ENCODE assay signal across 11 cellular contexts in genomic region chr1:27570383-27570755, GRCh38. TPM values are rescaled to one million over a fixed set of nuclear protein-coding genes. Genes with fewer than 3 reads are reported as not detected.
DNase-seq lines count a peak whose midpoint lies in the region; ATAC-seq and TF ChIP-seq lines count a peak whose summit lies in the region.
"Had no signal": no experiment of that assay in that cellular context is flagged by ENCODE, and none has a peak within 500 bp of the region (broad histone marks: within the 10 kb centered on the region; RNA-seq: fewer than 3 reads in every experiment).

No MANE protein-coding gene starts in this region.

- H3K56ac ChIP-seq in mesendoderm (ENCODE audit: low read length), result peak overlapping the region; percentile 86

- H3K4me1 ChIP-seq in HUES64 (ENCODE audit: insufficient read depth, low read length) (peaks cover 86% of the 10 kb centered on the region), mesendoderm (ENCODE audit: control insufficient read depth, low read depth, low read length) (peaks cover 63% of the 10 kb centered on the region), suprapubic skin (peaks cover 98% of the 10 kb centered on the region)

- H3K27me3 ChIP-seq in HUES64 (ENCODE audit: insufficient read depth, low read length) (no peaks in the 10 kb centered on the region), mesendoderm (ENCODE audit: insufficient read depth, low read length, poor library complexity) (no peaks in the 10 kb centered on the region), suprapubic skin (no peaks in the 10 kb centered on the region)

- no peak for TF ChIP-seq EP300 in suprapubic skin (IDR thresholded peaks at IDR 0.05)

- no peak overlapping the region for H4K5ac ChIP-seq in mesendoderm (ENCODE audit: low read length)

- H3K9ac ChIP-seq in HUES64 (ENCODE audit: low read depth, low read length), result peak overlapping the region; percentile 57; the same call in 1 of the 2 replicates
- H3K9ac ChIP-seq in mesendoderm (ENCODE audit: low read length), result peak overlapping the region; percentile 66

- no peak overlapping the region for H2BK15ac ChIP-seq in mesendoderm (replicated peaks; ENCODE audit: low read depth)

- H3K4ac ChIP-seq in mesendoderm (ENCODE audit: low read depth, low read length), result peak overlapping the region; percentile 61

- 42% methylated on average over 2 of the region's 2 CpGs for WGBS in HUES64
- no CpG with 5 or more reads among the region's 2 CpGs for WGBS in mesendoderm (ENCODE audit: extremely low coverage, insufficient coverage, low lambda C conversion rate)
- WGBS in suprapubic skin, result 31% methylated on average over 2 of the region's 2 CpGs

- H3K23ac ChIP-seq in mesendoderm (ENCODE audit: low read length), result no peak overlapping the region

- H3K9me3 ChIP-seq in HUES64 (ENCODE audit: insufficient read depth, low read depth, low read length), result no peaks in the 10 kb centered on the region
- H3K9me3 ChIP-seq in suprapubic skin, result no peaks in the 10 kb centered on the region

- H3K27ac ChIP-seq in HUES64 (ENCODE audit: low read depth, low read length), result peak overlapping the region; percentile 89
- peak overlapping the region; percentile 88 for H3K27ac ChIP-seq in mesendoderm (ENCODE audit: low read depth, low read length)
- peak overlapping the region; percentile 94 for H3K27ac ChIP-seq in suprapubic skin

- DNase-seq in ecto neural progenitor cell (ENCODE audit: low spot score) (peak; percentile 60), mesendoderm (peak; percentile 40), suprapubic skin (ENCODE audit: low spot score in 2 of 2) (peak in 1 of 2 donors; percentile 61), NCI-H2107 treated with DMSO at 0.1 percent for 48 hours (lab: John Stamatoyannopoulos, UW; ENCODE audit: unreplicated experiment) (no peak), D341Med (ENCODE audit: low spot score) (no peak), retina (no peak)
- DNase-seq: activated CD8-positive, alpha-beta memory T cell treated with anti-CD3 and anti-CD28 coated beads, Interleukin-2, amount 50 U/mL, for 4 hours; foreskin fibroblast; stimulated activated CD4-positive, alpha-beta T cell treated with anti-CD3 and anti-CD28 coated beads, Interleukin-4, amount 100 ng/mL, for 1 hour had no signal

- peak overlapping the region; percentile 97 for H2BK5ac ChIP-seq in mesendoderm (ENCODE audit: low read length)

- peak overlapping the region; percentile 55 for H3K18ac ChIP-seq in mesendoderm (ENCODE audit: low read length)

- H3K36me3 ChIP-seq in HUES64 (ENCODE audit: insufficient read depth, low read length), result no peaks in the 10 kb centered on the region; the same call in 1 of the 2 replicates
- no peaks in the 10 kb centered on the region for H3K36me3 ChIP-seq in mesendoderm (ENCODE audit: control insufficient read depth, insufficient read depth, low read length)
- H3K36me3 ChIP-seq in suprapubic skin, result no peaks in the 10 kb centered on the region

- H3K4me2 ChIP-seq in mesendoderm (ENCODE audit: low read length), result no peak overlapping the region

- no peak for TF ChIP-seq CTCF in suprapubic skin (IDR thresholded peaks at IDR 0.05)

- peak overlapping the region; percentile 23 for H2BK120ac ChIP-seq in mesendoderm (ENCODE audit: low read depth, low read length)

- TF ChIP-seq POLR2A in suprapubic skin (IDR thresholded peaks at IDR 0.05), result no peak

- peaks cover 42% of the 10 kb centered on the region for H3K79me1 ChIP-seq in mesendoderm (ENCODE audit: low read length)

- peak overlapping the region; percentile 100 for H2AK5ac ChIP-seq in mesendoderm (ENCODE audit: low read length)

- peaks cover 25% of the 10 kb centered on the region for H3K79me2 ChIP-seq in mesendoderm (ENCODE audit: control insufficient read depth, insufficient read depth, low read length)

- peak overlapping the region; percentile 24; the same call in 1 of the 2 replicates for H3K4me3 ChIP-seq in HUES64 (ENCODE audit: low read length)
- H3K4me3 ChIP-seq in mesendoderm (ENCODE audit: low read length), result no peak overlapping the region
- H3K4me3 ChIP-seq in suprapubic skin, result no peak overlapping the region

- no peak for ATAC-seq in HG02852 (IDR thresholded peaks at IDR 0.05; ENCODE audit: unreplicated experiment)

- H4K8ac ChIP-seq in mesendoderm (ENCODE audit: low read depth, low read length), result no peak overlapping the region

RNA-seq across cellular contexts. Expression of gene AHDC1, which starts 33.6 kb away (rescaled TPM):
- polyA plus RNA-seq in HUES64 (2013, experiment 1 of 2), result 23.6 TPM
- 29.1 TPM for polyA plus RNA-seq in HUES64 (2013, experiment 2 of 2)
- 8.1 TPM for polyA plus RNA-seq in mesendoderm (2013, experiment 1 of 2)
- polyA plus RNA-seq in mesendoderm (2013, experiment 2 of 2), result 8.0 TPM
- 100 to 1,000 TPM in 1 of 4 donors, 10 to 100 TPM in 3; 46.7 to 103 (median 60.1) TPM for total RNA-seq in suprapubic skin

Comparison
In these comparisons a context has a peak if more than half of its experiments do, and no peak if none do; other contexts are left out.
1. DNase-seq: peak in ecto neural progenitor cell (single experiment) and mesendoderm (single experiment); none in NCI-H2107 treated with DMSO at 0.1 percent for 48 hours (single experiment), D341Med (single experiment) and retina (single experiment).
2. Peak in every context shown above with its lines, with median percentiles within 50 percentile points of each other: H3K27ac ChIP-seq.